21 cellular contexts compared by ENCODE assay signal in the genomic region with DNA sequence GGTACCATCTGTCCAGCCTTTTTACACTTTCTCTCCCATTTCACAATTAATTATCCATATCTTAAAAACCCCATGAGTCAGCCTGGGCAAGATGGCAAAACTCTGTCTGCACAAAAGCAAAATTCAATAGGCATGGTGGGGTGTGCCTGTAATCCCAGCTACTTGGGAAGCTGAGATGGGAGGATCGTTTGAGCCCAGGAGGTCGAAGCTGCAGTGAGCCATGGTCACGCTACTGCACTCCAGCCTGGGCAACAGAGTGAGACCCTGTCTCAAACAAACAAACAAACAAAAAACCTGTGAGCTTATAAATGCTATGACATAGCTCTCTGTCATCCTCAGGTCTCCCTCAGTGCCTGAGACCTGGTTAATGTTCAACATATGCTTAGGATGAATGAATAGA.
DNase-seq lines count a peak whose midpoint lies in the region; ATAC-seq and TF ChIP-seq lines count a peak whose summit lies in the region.
"Had no signal": no experiment of that assay in that cellular context is flagged by ENCODE, and none has a peak within 500 bp of the region (broad histone marks: within the 10 kb centered on the region; RNA-seq: fewer than 3 reads in every experiment).

No MANE protein-coding gene starts in this region.

- no peak for TF ChIP-seq CTCF in CD8-positive, alpha-beta T cell (IDR thresholded peaks at IDR 0.05)
- no peak for TF ChIP-seq CTCF in adrenal gland (IDR thresholded peaks at IDR 0.05)

- CTCF ChIA-PET in CD8-positive, alpha-beta T cell (lab: Charles Lee), result interaction anchor here (0.8 to 1.1 kb wide), 2 partner anchors 16 to 42 kb away, joined by 3 to 4 read pairs; no protein-coding TSS in a partner anchor

- no peak for TF ChIP-seq POLR2A in adrenal gland (IDR thresholded peaks at IDR 0.05)

- no peaks in the 10 kb centered on the region for H3K27me3 Mint-ChIP-seq in CD8-positive, alpha-beta T cell (ENCODE audit: low read depth)

- peak overlapping the region; percentile 32 for H3K27ac Mint-ChIP-seq in CD8-positive, alpha-beta T cell

- no peak overlapping the region for H3K4me3 Mint-ChIP-seq in CD8-positive, alpha-beta T cell

- ATAC-seq in CD8-positive, alpha-beta T cell, result no peak
- ATAC-seq: HCT116 had no signal

- POLR2A ChIA-PET in CD8-positive, alpha-beta T cell (lab: Charles Lee), result no interaction called here

- H3K27ac ChIP-seq in CD8-positive, alpha-beta T cell (ENCODE audit: low read depth, low read length), result no peak overlapping the region
- no peak overlapping the region for H3K27ac ChIP-seq in adrenal gland
- H3K27ac ChIP-seq: KMS-11, PC-9 had no signal

- no peaks in the 10 kb centered on the region for H3K9me3 Mint-ChIP-seq in CD8-positive, alpha-beta T cell

- in situ Hi-C loops in ACHN (cut with HindIII; ENCODE audit: low pct_ligation_motif_present, low pct_unique_long_range_greater_than_20kb, low sequenced_read_pairs), result no loop called here

- H3K36me3 Mint-ChIP-seq in CD8-positive, alpha-beta T cell, result no peaks in the 10 kb centered on the region

- peaks cover 73% of the 10 kb centered on the region for H3K4me1 Mint-ChIP-seq in CD8-positive, alpha-beta T cell (ENCODE audit: low read depth)

- intact Hi-C loops in CD8-positive, alpha-beta T cell (cut with DNase I, micrococcal nuclease), result no loop called here
- intact Hi-C loops in adrenal gland (cut with DNase I), result no loop called here

- DNase-seq in ACHN (peak; percentile 8), NCI-H69 (lab: John Stamatoyannopoulos, UW) (peak; percentile 87), kidney tubule cell (ENCODE audit: low spot score) (peak; percentile 83), NCI-H1092 treated with DMSO at 0.1 percent for 48 hours (lab: John Stamatoyannopoulos, UW) (no peak), adrenal gland (no peak)
- no peak for DNase-seq in CD8-positive, alpha-beta T cell
- no peak for DNase-seq in activated CD4-positive, alpha-beta T cell treated with anti-CD3 and anti-CD28 coated beads, Interleukin-2, amount 50 U/mL, for 4 hours
- DNase-seq: DND-41; IMR-90; MM.1S; NCI-H1417; NCI-H1694; NCI-H2081 treated with DMSO at 0.1 percent for 48 hours; NCI-H524 treated with DMSO at 0.1 percent for 48 hours; NCI-H82; NK-92 treated with Interleukin-12 subunit alpha and Interleukin-12 subunit beta, amount 100 ng/mL, for 24 hours; PC-9; SHP77 treated with DMSO at 0.1 percent for 48 hours; T-helper 1 cell had no signal

- H3K9me3 ChIP-seq in CD8-positive, alpha-beta T cell (ENCODE audit: low read length), result no peaks in the 10 kb centered on the region
- no peaks in the 10 kb centered on the region for H3K9me3 ChIP-seq in adrenal gland (replicated peaks in 1 of 3)

- no peaks in the 10 kb centered on the region for H3K36me3 ChIP-seq in CD8-positive, alpha-beta T cell (ENCODE audit: insufficient read depth, low read length)
- no peaks in the 10 kb centered on the region for H3K36me3 ChIP-seq in adrenal gland (replicated peaks in 1 of 2)

- no peak overlapping the region for H3K4me3 ChIP-seq in CD8-positive, alpha-beta T cell (ENCODE audit: low read depth, low read length)
- no peak overlapping the region for H3K4me3 ChIP-seq in adrenal gland
- H3K4me3 ChIP-seq: PC-9 had no signal

- H3K4me1 ChIP-seq in CD8-positive, alpha-beta T cell (ENCODE audit: insufficient read depth, low read length), result peaks cover 70% of the 10 kb centered on the region
- no peaks in the 10 kb centered on the region for H3K4me1 ChIP-seq in adrenal gland (replicated peaks in 1 of 2)

- 90 to 100% (median 93%) methylated on average over 3 of the region's 3 CpGs for WGBS in adrenal gland, 4 donors

- no peaks in the 10 kb centered on the region for H3K27me3 ChIP-seq in CD8-positive, alpha-beta T cell (ENCODE audit: insufficient read depth, low read length)
- no peaks in the 10 kb centered on the region for H3K27me3 ChIP-seq in adrenal gland

Comparison
In these comparisons a context has a peak if more than half of its experiments do, and no peak if none do; other contexts are left out.
1. DNase-seq: peak in ACHN (single experiment), NCI-H69 (single experiment) and kidney tubule cell (single experiment); none in CD8-positive, alpha-beta T cell (0 of 7), NCI-H1092 treated with DMSO at 0.1 percent for 48 hours (single experiment), activated CD4-positive, alpha-beta T cell treated with anti-CD3 and anti-CD28 coated beads, Interleukin-2, amount 50 U/mL, for 4 hours (0 of 2) and adrenal gland (0 of 7).